ENCODE assay signal across 1 cellular context in genomic region chrX:72018277-72019112, GRCh38.
TF ChIP-seq lines count a peak whose summit lies in the region.

No MANE protein-coding gene starts in this region.

TF ChIP-seq in H1, 55 proteins besides CTCF, POLR2A, EP300 and RAD21 (continued from another document):
- TF ChIP-seq SIN3A (conservative IDR thresholded peaks at IDR 0.05 in 1 of 2, IDR thresholded peaks at IDR 0.05 in 1 of 2; ENCODE audit: low read depth in 1 of 2, low read length in 2 of 2): no peak
- 0 out of 2 replicates have a peak, but pooled peaks have one; percentile 28 for TF ChIP-seq JUN (IDR thresholded peaks at IDR 0.05; ENCODE audit: low read depth, low read length)
- TF ChIP-seq TBP (IDR thresholded peaks at IDR 0.05; ENCODE audit: low read depth, low read length): no peak
- TF ChIP-seq GTF2F1 (IDR thresholded peaks at IDR 0.05; ENCODE audit: borderline replicate concordance, low read depth, low read length): no peak
- TF ChIP-seq RFX5 (IDR thresholded peaks at IDR 0.05; ENCODE audit: borderline replicate concordance, low read depth, low read length): no peak
- no peak for TF ChIP-seq HDAC6 (IDR thresholded peaks at IDR 0.05; ENCODE audit: low read depth, low read length)
- TF ChIP-seq KDM1A (IDR thresholded peaks at IDR 0.05; ENCODE audit: borderline replicate concordance, low read length): no peak
- TF ChIP-seq, protein P1, sequence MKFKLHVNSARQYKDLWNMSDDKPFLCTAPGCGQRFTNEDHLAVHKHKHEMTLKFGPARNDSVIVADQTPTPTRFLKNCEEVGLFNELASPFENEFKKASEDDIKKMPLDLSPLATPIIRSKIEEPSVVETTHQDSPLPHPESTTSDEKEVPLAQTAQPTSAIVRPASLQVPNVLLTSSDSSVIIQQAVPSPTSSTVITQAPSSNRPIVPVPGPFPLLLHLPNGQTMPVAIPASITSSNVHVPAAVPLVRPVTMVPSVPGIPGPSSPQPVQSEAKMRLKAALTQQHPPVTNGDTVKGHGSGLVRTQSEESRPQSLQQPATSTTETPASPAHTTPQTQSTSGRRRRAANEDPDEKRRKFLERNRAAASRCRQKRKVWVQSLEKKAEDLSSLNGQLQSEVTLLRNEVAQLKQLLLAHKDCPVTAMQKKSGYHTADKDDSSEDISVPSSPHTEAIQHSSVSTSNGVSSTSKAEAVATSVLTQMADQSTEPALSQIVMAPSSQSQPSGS (IDR thresholded peaks at IDR 0.05; ENCODE audit: low read length): no peak
- TF ChIP-seq SP1 (IDR thresholded peaks at IDR 0.05; ENCODE audit: low read depth, low read length): no peak
- TF ChIP-seq BCL11A (IDR thresholded peaks at IDR 0.05; ENCODE audit: low read depth in 2 of 2, low read length in 2 of 2): no peak
- TF ChIP-seq CHD7 (IDR thresholded peaks at IDR 0.05; ENCODE audit: insufficient replicate concordance, low read length): no peak
- TF ChIP-seq, protein P2, sequence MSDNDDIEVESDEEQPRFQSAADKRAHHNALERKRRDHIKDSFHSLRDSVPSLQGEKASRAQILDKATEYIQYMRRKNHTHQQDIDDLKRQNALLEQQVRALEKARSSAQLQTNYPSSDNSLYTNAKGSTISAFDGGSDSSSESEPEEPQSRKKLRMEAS (IDR thresholded peaks at IDR 0.05): peak; percentile 85
- no peak for TF ChIP-seq SP4 (IDR thresholded peaks at IDR 0.05; ENCODE audit: low read length)
- no peak for TF ChIP-seq CTBP2 (IDR thresholded peaks at IDR 0.05; ENCODE audit: borderline replicate concordance, insufficient read depth, insufficient read length, low read length)
- no peak for TF ChIP-seq CHD1 (IDR thresholded peaks at IDR 0.05; ENCODE audit: low read depth, low read length)
- TF ChIP-seq MAFK (IDR thresholded peaks at IDR 0.05; ENCODE audit: low read depth, low read length): no peak
- no peak for TF ChIP-seq BACH1 (IDR thresholded peaks at IDR 0.05; ENCODE audit: low read length)
- TF ChIP-seq KDM5A (IDR thresholded peaks at IDR 0.05; ENCODE audit: low read length): no peak
- TF ChIP-seq KDM4A (IDR thresholded peaks at IDR 0.05; ENCODE audit: low read depth, low read length, severe bottlenecking): no peak
- TF ChIP-seq RBBP5 (IDR thresholded peaks at IDR 0.05; ENCODE audit: borderline replicate concordance, low read depth, low read length): peak; percentile 26; the same call in 1 of the 2 replicates
- TF ChIP-seq E2F6 (IDR thresholded peaks at IDR 0.05): peak; percentile 76
- TF ChIP-seq POU5F1 (IDR thresholded peaks at IDR 0.05; ENCODE audit: low read depth, low read length): no peak
- TF ChIP-seq TCF12 (IDR thresholded peaks at IDR 0.05; ENCODE audit: low read depth, low read length): no peak
- no peak for TF ChIP-seq CREB1 (IDR thresholded peaks at IDR 0.05)
- TF ChIP-seq RXRA (IDR thresholded peaks at IDR 0.05; ENCODE audit: insufficient read depth, low read depth, low read length): no peak
- TF ChIP-seq ATF3 (IDR thresholded peaks at IDR 0.05; ENCODE audit: insufficient read depth, low read depth, low read length): no peak
- TF ChIP-seq SIRT6 (IDR thresholded peaks at IDR 0.05; ENCODE audit: low read length): no peak
- TF ChIP-seq YY1 (IDR thresholded peaks at IDR 0.05; ENCODE audit: low read depth, low read length): no peak
- TF ChIP-seq EZH2 (IDR thresholded peaks at IDR 0.05; ENCODE audit: low read depth, low read length, severe bottlenecking): no peak
- TF ChIP-seq NRF1 (IDR thresholded peaks at IDR 0.05; ENCODE audit: low read depth, low read length): no peak
- no peak for TF ChIP-seq GABPA (IDR thresholded peaks at IDR 0.05; ENCODE audit: borderline replicate concordance, insufficient read depth, low read length)
- TF ChIP-seq SP2 (IDR thresholded peaks at IDR 0.05; ENCODE audit: low read length): no peak
- no peak for TF ChIP-seq SAP30 (IDR thresholded peaks at IDR 0.05; ENCODE audit: insufficient read depth, insufficient replicate concordance, low read length)
- TF ChIP-seq JUND (IDR thresholded peaks at IDR 0.05; ENCODE audit: low read length): peak; percentile 96
- no peak for TF ChIP-seq NANOG (IDR thresholded peaks at IDR 0.05; ENCODE audit: insufficient read depth, low read depth, low read length, poor library complexity, severe bottlenecking)
- no peak for TF ChIP-seq HDAC2 (IDR thresholded peaks at IDR 0.05; ENCODE audit: borderline replicate concordance in 1 of 2, low read depth in 2 of 2, low read length in 2 of 2)
- TF ChIP-seq USF2 (IDR thresholded peaks at IDR 0.05; ENCODE audit: low read length): no peak
- no peak for TF ChIP-seq CEBPB (IDR thresholded peaks at IDR 0.05; ENCODE audit: low read depth, low read length)
- TF ChIP-seq TAF7 (optimal IDR thresholded peaks at IDR 0.05; ENCODE audit: borderline replicate concordance, low read depth, low read length): no peak
- no peak for TF ChIP-seq SUZ12 (IDR thresholded peaks at IDR 0.05; ENCODE audit: low read length)
